ENCODE assay signal across 20 cellular contexts in the genomic region with DNA sequence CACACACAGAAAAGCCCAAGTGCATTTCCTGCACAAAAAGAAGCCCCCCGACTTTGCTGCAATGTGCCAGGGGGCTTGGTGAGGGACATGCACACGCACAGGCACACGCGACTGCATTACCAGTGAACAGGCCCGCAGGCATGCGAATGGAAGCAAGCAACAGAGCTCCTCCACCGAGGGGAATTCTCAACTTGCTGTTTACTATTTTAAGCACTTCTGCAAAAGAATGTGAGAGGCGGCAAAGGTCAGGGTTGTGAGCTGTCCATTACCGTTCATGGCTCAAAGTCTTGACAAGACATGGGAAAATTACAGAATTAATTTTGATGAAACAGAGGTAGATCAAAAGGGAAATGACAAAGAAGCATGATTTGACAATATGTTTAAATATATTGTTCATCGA.
DNase-seq lines count a peak whose midpoint lies in the region; ATAC-seq and TF ChIP-seq lines count a peak whose summit lies in the region.
"Had no signal": no experiment of that assay in that cellular context is flagged by ENCODE, and none has a peak within 500 bp of the region (broad histone marks: within the 10 kb centered on the region; RNA-seq: fewer than 3 reads in every experiment).

No MANE protein-coding gene starts in this region.

- H3K27me3 ChIP-seq in trophoblast cell (ENCODE audit: insufficient read depth, low read length), result no peaks in the 10 kb centered on the region
- no peaks in the 10 kb centered on the region for H3K27me3 ChIP-seq in breast epithelium
- H3K27me3 ChIP-seq: dorsolateral prefrontal cortex, heart left ventricle, MG63, tibial artery had no signal

- no CpG with 5 or more reads among the region's 10 CpGs for whole genome bisulfite sequencing in trophoblast cell (ENCODE audit: extremely low coverage, insufficient coverage, insufficient read length)

- no peak overlapping the region for H4K12ac ChIP-seq in trophoblast cell (ENCODE audit: low read depth, low read length)

- no peak overlapping the region for H3K23ac ChIP-seq in trophoblast cell (ENCODE audit: low read length)

- H2BK5ac ChIP-seq in trophoblast cell (ENCODE audit: low read depth, low read length, poor library complexity), result no peak overlapping the region

- no peaks in the 10 kb centered on the region for H3K79me2 ChIP-seq in trophoblast cell (ENCODE audit: control insufficient read depth, insufficient read depth, low read length, poor library complexity)

- intact Hi-C loops in breast epithelium (cut with DNase I; ENCODE audit: low total_unique reads), result no loop called here

- peaks cover 2% of the 10 kb centered on the region for H3K27me3 Mint-ChIP-seq in endothelial cell (ENCODE audit: unreplicated experiment)

- no peak overlapping the region for H2BK12ac ChIP-seq in trophoblast cell (ENCODE audit: low read length)

- peak; percentile 25 for ATAC-seq in GM18868 (IDR thresholded peaks at IDR 0.05; ENCODE audit: unreplicated experiment)
- peak; percentile 43 for ATAC-seq in HG02852 (IDR thresholded peaks at IDR 0.05; ENCODE audit: unreplicated experiment)

- TF ChIP-seq CTCF in choroid plexus epithelial cell (conservative IDR thresholded peaks at IDR 0.05; ENCODE audit: low read depth, low read length) (no peak), endothelial cell (IDR thresholded peaks at IDR 0.05; ENCODE audit: unreplicated experiment) (no peak), breast epithelium (IDR thresholded peaks at IDR 0.05) (no peak)

- H3K18ac ChIP-seq in trophoblast cell (ENCODE audit: low read length), result no peak overlapping the region

- no peak overlapping the region for H3K9ac ChIP-seq in trophoblast cell (ENCODE audit: low read length)

- H3K9me3 Mint-ChIP-seq in endothelial cell (ENCODE audit: unreplicated experiment), result no peaks in the 10 kb centered on the region
- H3K9me3 Mint-ChIP-seq: activated naive CD4-positive, alpha-beta T cell treated with anti-CD3 and anti-CD28 coated beads, Interleukin-2, amount 10 ng/mL, durations not matched to agents 7 days and 5 days had no signal

- H3K9me3 ChIP-seq in trophoblast cell (ENCODE audit: insufficient read depth, low read depth, low read length) (no peaks in the 10 kb centered on the region), breast epithelium (no peaks in the 10 kb centered on the region)
- H3K9me3 ChIP-seq: heart left ventricle, MG63, tibial artery had no signal

- H2BK120ac ChIP-seq in trophoblast cell (ENCODE audit: insufficient read depth, low read length, poor library complexity), result no peak overlapping the region

- H3K4me2 ChIP-seq in trophoblast cell (ENCODE audit: low read length), result no peak overlapping the region

- peak overlapping the region; percentile 49 for H3K27ac ChIP-seq in trophoblast cell (ENCODE audit: low read depth, low read length)
- H3K27ac ChIP-seq in breast epithelium, result no peak overlapping the region

- no peaks in the 10 kb centered on the region for H3K36me3 Mint-ChIP-seq in endothelial cell (ENCODE audit: low read depth, unreplicated experiment)
- H3K36me3 Mint-ChIP-seq: activated naive CD4-positive, alpha-beta T cell treated with anti-CD3 and anti-CD28 coated beads, Interleukin-2, amount 10 ng/mL, durations not matched to agents 7 days and 5 days had no signal

- no peak overlapping the region for H3K4me3 Mint-ChIP-seq in endothelial cell (ENCODE audit: unreplicated experiment)
- H3K4me3 Mint-ChIP-seq: activated naive CD4-positive, alpha-beta T cell treated with anti-CD3 and anti-CD28 coated beads, Interleukin-2, amount 10 ng/mL, durations not matched to agents 7 days and 5 days had no signal

- H4K8ac ChIP-seq in trophoblast cell (ENCODE audit: low read depth, low read length), result no peak overlapping the region

- H3K4me1 ChIP-seq in trophoblast cell (ENCODE audit: control insufficient read depth in 1 of 2, insufficient read depth in 2 of 2, low read length in 2 of 2) (peaks cover 9 to 17% of the 10 kb centered on the region in 2 experiments), breast epithelium (no peaks in the 10 kb centered on the region)

- H4K91ac ChIP-seq in trophoblast cell (ENCODE audit: low read depth, low read length), result peak overlapping the region; percentile 8

- H3K27ac Mint-ChIP-seq in endothelial cell (ENCODE audit: unreplicated experiment), result no peak overlapping the region
- H3K27ac Mint-ChIP-seq: activated naive CD4-positive, alpha-beta T cell treated with anti-CD3 and anti-CD28 coated beads, Interleukin-2, amount 10 ng/mL, durations not matched to agents 7 days and 5 days had no signal

- no peak overlapping the region for H2AK5ac ChIP-seq in trophoblast cell (ENCODE audit: low read length)

- peaks cover 16% of the 10 kb centered on the region for H3K4me1 Mint-ChIP-seq in endothelial cell (ENCODE audit: unreplicated experiment)
- H3K4me1 Mint-ChIP-seq: activated naive CD4-positive, alpha-beta T cell treated with anti-CD3 and anti-CD28 coated beads, Interleukin-2, amount 10 ng/mL, durations not matched to agents 7 days and 5 days had no signal

- DNase-seq in choroid plexus epithelial cell (ENCODE audit: low read depth), result peak; percentile 68
- peak; percentile 69 to 76 for DNase-seq in trophoblast cell
- DNase-seq in endothelial cell (ENCODE audit: low spot score), result no peak
- DNase-seq in GM19238 (ENCODE audit: insufficient read length, low spot score), result no peak
- DNase-seq in OCI-M1 (lab: John Stamatoyannopoulos, UW), result no peak
- no peak for DNase-seq in breast epithelium (ENCODE audit: low spot score in 2 of 2)
- DNase-seq: activated CD4-positive, alpha-beta T cell treated with anti-CD3 and anti-CD28 coated beads for 4 hours; activated naive CD4-positive, alpha-beta T cell treated with anti-CD3 and anti-CD28 coated beads, Interleukin-2, amount 10 ng/mL, durations not matched to agents 7 days and 5 days; AML-193; dorsolateral prefrontal cortex; MG63; NCI-H187 treated with DMSO at 0.1 percent for 48 hours; NCI-H510A; occipital lobe; SIG-M5; stimulated activated CD4-positive, alpha-beta T cell treated with anti-CD3 and anti-CD28 coated beads, Interleukin-4, amount 100 ng/mL, for 4 hours; tibial artery had no signal

- H3K14ac ChIP-seq in trophoblast cell (ENCODE audit: low read length), result no peak overlapping the region

- no peak overlapping the region for H2AFZ ChIP-seq in trophoblast cell (ENCODE audit: insufficient read depth, low read length, poor library complexity)

- H3K4ac ChIP-seq in trophoblast cell (ENCODE audit: low read depth, low read length), result no peak overlapping the region

- H3K36me3 ChIP-seq in trophoblast cell (ENCODE audit: control insufficient read depth in 1 of 2, insufficient read depth in 2 of 2, low read length in 2 of 2) (no peaks in the 10 kb centered on the region), breast epithelium (no peaks in the 10 kb centered on the region)
- H3K36me3 ChIP-seq: heart left ventricle, MG63, tibial artery had no signal

- TF ChIP-seq POLR2A in breast epithelium (IDR thresholded peaks at IDR 0.05), result no peak

- H3K4me3 ChIP-seq in choroid plexus epithelial cell (ENCODE audit: low read depth, low read length) (no peak overlapping the region), trophoblast cell (ENCODE audit: low read depth, low read length) (no peak overlapping the region), breast epithelium (no peak overlapping the region)
- H3K4me3 ChIP-seq: dorsolateral prefrontal cortex, heart left ventricle, MG63, tibial artery had no signal

- H3K79me1 ChIP-seq in trophoblast cell (ENCODE audit: low read length), result peaks cover 5% of the 10 kb centered on the region

Comparison
In these comparisons a context has a peak if more than half of its experiments do, and no peak if none do; other contexts are left out.
1. DNase-seq: peak in choroid plexus epithelial cell (single experiment) and trophoblast cell (2 of 2); none in endothelial cell (single experiment), GM19238 (single experiment), OCI-M1 (single experiment) and breast epithelium (0 of 2).